Comparison of ENCODE assay signal across 17 cellular contexts in genomic region chr14:64194404-64194803, GRCh38.
DNase-seq lines count a peak whose midpoint lies in the region; ATAC-seq, FAIRE-seq and TF ChIP-seq lines count a peak whose summit lies in the region.
"Had no signal": no experiment of that assay in that cellular context is flagged by ENCODE, and none has a peak within 500 bp of the region (broad histone marks: within the 10 kb centered on the region; RNA-seq: fewer than 3 reads in every experiment).

No MANE protein-coding gene starts in this region.

- no peak overlapping the region for H4K91ac ChIP-seq in IMR-90 (ENCODE audit: insufficient read depth, low read depth, low read length)

- dilution Hi-C loops in IMR-90 (cut with HindIII; ENCODE audit: low sequenced_read_pairs, unreplicated experiment), result no loop called here

- no peaks in the 10 kb centered on the region for H3K27me3 Mint-ChIP-seq in T-helper 2 cell treated with Interferon-gamma antibody and Interleukin-4, amounts not matched to agents 5 μg/mL and 100 μg/mL, for 36 hours (ENCODE audit: low read depth)

- no peak overlapping the region for H3K56ac ChIP-seq in IMR-90 (ENCODE audit: extremely low read depth, insufficient read depth, low read length)

- H3K27ac ChIP-seq in IMR-90 (ENCODE audit: insufficient read depth, low read length) (no peak overlapping the region), adrenal gland (peak overlapping the region in 4 of 5 donors; percentile 19 to 93 (median 84)), pancreas (peak overlapping the region; percentile 7 to 73 (median 42))
- H3K27ac ChIP-seq: upper lobe of right lung, VCaP had no signal

- H2AK9ac ChIP-seq in IMR-90 (replicated peaks; ENCODE audit: low read depth, low read length, poor library complexity), result no peak overlapping the region

- peaks cover 0 to 6% of the 10 kb centered on the region in 2 experiments; a peak in 1 of 4 replicates for H3K79me1 ChIP-seq in IMR-90 (ENCODE audit: low read depth in 1 of 2, low read length in 2 of 2)

- no peak for DNase-seq in T-helper 2 cell treated with Interferon-gamma antibody and Interleukin-4, amounts not matched to agents 5 μg/mL and 100 μg/mL, for 36 hours (ENCODE audit: low spot score)
- DNase-seq in T-helper 2 cell, result no peak
- DNase-seq in IMR-90, result no peak
- no peak for DNase-seq in adrenal gland
- no peak for DNase-seq in pancreas
- no peak for DNase-seq in NCI-H187 (lab: John Stamatoyannopoulos, UW)
- no peak for DNase-seq in epidermal melanocyte (ENCODE audit: insufficient read length, low spot score)
- DNase-seq: 8988T; anterior cingulate cortex; NCI-H1105; stimulated activated CD4-positive, alpha-beta T cell treated with anti-CD3 and anti-CD28 coated beads, Interleukin-1b, Interleukin-23, amount 100 ng/mL, for 48 hours; upper lobe of right lung had no signal

- H3K9me1 ChIP-seq in IMR-90 (ENCODE audit: insufficient read depth, low read length), result peaks cover 13% of the 10 kb centered on the region

- H3K36me3 Mint-ChIP-seq in T-helper 2 cell treated with Interferon-gamma antibody and Interleukin-4, amounts not matched to agents 5 μg/mL and 100 μg/mL, for 36 hours (ENCODE audit: low read depth), result peaks cover 18% of the 10 kb centered on the region

- no peak overlapping the region for H2BK5ac ChIP-seq in IMR-90 (ENCODE audit: low read depth, low read length, poor library complexity, severe bottlenecking)

- H3K4me2 ChIP-seq in IMR-90 (ENCODE audit: low read depth, low read length), result no peak overlapping the region

- no peak for TF ChIP-seq RAD21 in IMR-90 (IDR thresholded peaks at IDR 0.05; ENCODE audit: low read length)

- CTCF ChIA-PET in IMR-90 (lab: Yijun Ruan, JAX), result interaction anchor here (0.5 kb wide), 1 partner anchor 40 kb away, joined by 4 read pairs; no protein-coding TSS in a partner anchor

- no peak overlapping the region for H2AK5ac ChIP-seq in IMR-90 (ENCODE audit: low read depth, low read length)

- no peak overlapping the region for H3K23ac ChIP-seq in IMR-90 (ENCODE audit: low read depth, low read length)

- H3K27me3 ChIP-seq in IMR-90 (ENCODE audit: control insufficient read depth, insufficient read depth, low read length) (no peaks in the 10 kb centered on the region), adrenal gland (no peaks in the 10 kb centered on the region), pancreas (no peaks in the 10 kb centered on the region)
- H3K27me3 ChIP-seq: upper lobe of right lung had no signal

- H2BK15ac ChIP-seq in IMR-90 (ENCODE audit: low read depth, low read length), result no peak overlapping the region

- H3K9me3 Mint-ChIP-seq in T-helper 2 cell treated with Interferon-gamma antibody and Interleukin-4, amounts not matched to agents 5 μg/mL and 100 μg/mL, for 36 hours, result no peaks in the 10 kb centered on the region

- no peak overlapping the region for H3K18ac ChIP-seq in IMR-90 (ENCODE audit: low read depth, low read length)

- no peak overlapping the region for H4K5ac ChIP-seq in IMR-90 (ENCODE audit: low read depth, low read length)

- H3K4me1 Mint-ChIP-seq in T-helper 2 cell treated with Interferon-gamma antibody and Interleukin-4, amounts not matched to agents 5 μg/mL and 100 μg/mL, for 36 hours (ENCODE audit: low read depth), result peaks cover 26% of the 10 kb centered on the region

- WGBS in IMR-90 (ENCODE audit: extremely low coverage in 2 of 2, insufficient read length in 1 of 2), 2 experiments, result no CpG with 5 or more reads among the region's 3 CpGs
- WGBS in adrenal gland, 4 donors, result 49 to 65% (median 60%) methylated on average over 3 of the region's 3 CpGs
- 22 to 28% methylated on average over 3 of the region's 3 CpGs for WGBS in pancreas, 2 donors

- H2BK120ac ChIP-seq in IMR-90 (ENCODE audit: low read depth, low read length), result no peak overlapping the region

- TF ChIP-seq CTCF in IMR-90 (conservative IDR thresholded peaks at IDR 0.05; ENCODE audit: low read depth, low read length), result no peak
- no peak for TF ChIP-seq CTCF in adrenal gland (IDR thresholded peaks at IDR 0.05)
- TF ChIP-seq CTCF in pancreas (IDR thresholded peaks at IDR 0.05), result no peak

- H3K14ac ChIP-seq in IMR-90 (replicated peaks; ENCODE audit: low read depth, low read length), result no peak overlapping the region

- H3K36me3 ChIP-seq in IMR-90 (ENCODE audit: control insufficient read depth, insufficient read depth, low read length) (no peaks in the 10 kb centered on the region), adrenal gland (replicated peaks in 1 of 2) (no peaks in the 10 kb centered on the region), pancreas (no peaks in the 10 kb centered on the region)

- no peaks in the 10 kb centered on the region for H4K20me1 ChIP-seq in IMR-90 (ENCODE audit: insufficient read depth, low read length)

- TF ChIP-seq POLR2A in IMR-90 (IDR thresholded peaks at IDR 0.05; ENCODE audit: low read depth, low read length) (no peak), adrenal gland (IDR thresholded peaks at IDR 0.05) (no peak)

- POLR2A ChIA-PET in IMR-90 (lab: Charles Lee; ENCODE audit: unreplicated experiment), result no interaction called here

- H3K4me3 Mint-ChIP-seq in T-helper 2 cell treated with Interferon-gamma antibody and Interleukin-4, amounts not matched to agents 5 μg/mL and 100 μg/mL, for 36 hours, result no peak overlapping the region

- H3K4ac ChIP-seq in IMR-90 (ENCODE audit: low read depth, low read length), result no peak overlapping the region

- in situ Hi-C loops in IMR-90 (cut with MboI; ENCODE audit: low sequenced_read_pairs), result no loop called here

- H3K4me3 ChIP-seq in IMR-90 (ENCODE audit: insufficient read depth, low read depth, low read length), result no peak overlapping the region
- H3K4me3 ChIP-seq in adrenal gland, result no peak overlapping the region
- H3K4me3 ChIP-seq in pancreas, result no peak overlapping the region
- H3K4me3 ChIP-seq: upper lobe of right lung had no signal

- H3K4me1 ChIP-seq in IMR-90 (ENCODE audit: control insufficient read depth, insufficient read depth, low read length) (peaks cover 11% of the 10 kb centered on the region), adrenal gland (replicated peaks in 1 of 2) (peaks cover 31 to 54% of the 10 kb centered on the region in 2 donors), pancreas (peaks cover 31 to 60% (median 57%) of the 10 kb centered on the region in 3 donors)

- intact Hi-C loops in IMR-90 (cut with micrococcal nuclease), result loop anchor here (10.0 kb wide), 1 partner anchor 100 kb away; the partner anchor contains the start of gene ESR2
- intact Hi-C loops in adrenal gland (cut with DNase I), result loop anchor here in 1 of 2 donors (10.0 kb wide), 1 partner anchor 50 kb away; no protein-coding TSS in a partner anchor
- intact Hi-C loops in pancreas (cut with DNase I), result no loop called here

- ATAC-seq in IMR-90 (ENCODE audit: low read depth) (no peak), pancreas (no peak), HG02870 (IDR thresholded peaks at IDR 0.05; ENCODE audit: unreplicated experiment) (no peak)
- ATAC-seq: SK-N-SH treated with all-trans-retinoic acid at 6 μM for 48 hours had no signal

- H3K9ac ChIP-seq in IMR-90 (ENCODE audit: low read depth, low read length), result no peak overlapping the region

- no peak overlapping the region for H4K8ac ChIP-seq in IMR-90 (ENCODE audit: low read depth in 2 of 2, low read length in 2 of 2)

- no peaks in the 10 kb centered on the region for H3K9me3 ChIP-seq in IMR-90 (ENCODE audit: control insufficient read depth, insufficient read depth, low read length)
- no peaks in the 10 kb centered on the region for H3K9me3 ChIP-seq in adrenal gland (replicated peaks in 1 of 3)
- H3K9me3 ChIP-seq in pancreas, result no peaks in the 10 kb centered on the region
- H3K9me3 ChIP-seq: upper lobe of right lung had no signal

- no TSS peak for BruUV-seq in IMR-90 (replicated peaks; lab: Mats Ljungman, UMichigan)

- H2AFZ ChIP-seq in IMR-90 (replicated peaks; ENCODE audit: low read length, poor library complexity), result no peak overlapping the region

- peak overlapping the region; percentile 16 for H3K27ac Mint-ChIP-seq in T-helper 2 cell treated with Interferon-gamma antibody and Interleukin-4, amounts not matched to agents 5 μg/mL and 100 μg/mL, for 36 hours

- no peak overlapping the region for H2BK20ac ChIP-seq in IMR-90 (ENCODE audit: low read depth, low read length)

- FAIRE-seq in pancreas (lab: Jason Lieb, UNC), result no peak
- FAIRE-seq: colon, G401.6 had no signal

TF ChIP-seq in IMR-90, 13 proteins besides CTCF, POLR2A, EP300 and RAD21:
- TF ChIP-seq CHD1 (IDR thresholded peaks at IDR 0.05; ENCODE audit: low read depth, low read length) (no peak), NFE2L2 (IDR thresholded peaks at IDR 0.05; ENCODE audit: low read depth, low read length) (peak; percentile 49; the same call in 1 of the 2 replicates), ELK1 (IDR thresholded peaks at IDR 0.05; ENCODE audit: borderline replicate concordance, low read depth, low read length) (no peak)
